Comparison of ENCODE assay signal across 12 cellular contexts in genomic region chr15:62941719-62942118, GRCh38.
DNase-seq lines count a peak whose midpoint lies in the region; ATAC-seq lines count a peak whose summit lies in the region.
"Had no signal": no experiment of that assay in that cellular context is flagged by ENCODE, and none has a peak within 500 bp of the region (broad histone marks: within the 10 kb centered on the region; RNA-seq: fewer than 3 reads in every experiment).

No MANE protein-coding gene starts in this region.

- no peaks in the 10 kb centered on the region for H3K36me3 ChIP-seq in muscle layer of colon (ENCODE audit: insufficient read depth, low read length)
- no peaks in the 10 kb centered on the region for H3K36me3 ChIP-seq in stomach smooth muscle (ENCODE audit: control insufficient read depth in 2 of 2, insufficient read depth in 2 of 2, low read length in 2 of 2)
- H3K36me3 ChIP-seq: BE2C, upper lobe of left lung had no signal

- no peak overlapping the region for H3K9ac ChIP-seq in muscle layer of colon (ENCODE audit: low read length)
- H3K9ac ChIP-seq in stomach smooth muscle (ENCODE audit: low read length in 2 of 2): no peak overlapping the region

- ATAC-seq in GM18861 (IDR thresholded peaks at IDR 0.05; ENCODE audit: unreplicated experiment): no peak
- ATAC-seq: activated CD4-positive, alpha-beta T cell treated with anti-CD3 and anti-CD28 coated beads for 36 hours had no signal

- peaks cover 29% of the 10 kb centered on the region for H3K4me1 ChIP-seq in muscle layer of colon (ENCODE audit: insufficient read depth, low read length)
- peaks cover 31% of the 10 kb centered on the region for H3K4me1 ChIP-seq in stomach smooth muscle (ENCODE audit: control insufficient read depth, insufficient read depth, low read length)

- H3K9me3 ChIP-seq in muscle layer of colon (ENCODE audit: low read length) (no peaks in the 10 kb centered on the region), stomach smooth muscle (ENCODE audit: control insufficient read depth in 2 of 2, low read length in 2 of 2) (no peaks in the 10 kb centered on the region)
- H3K9me3 ChIP-seq: BE2C, upper lobe of left lung had no signal

- DNase-seq in NCI-H226: peak; percentile 24
- peak; percentile 17 for DNase-seq in cerebellar cortex (ENCODE audit: low spot score)
- DNase-seq in AG20443 (ENCODE audit: low spot score): no peak
- DNase-seq in foreskin melanocyte: no peak
- DNase-seq in NCI-H1930 (lab: John Stamatoyannopoulos, UW): no peak
- DNase-seq: activated CD4-positive, alpha-beta T cell treated with anti-CD3 and anti-CD28 coated beads for 36 hours; stimulated activated CD4-positive, alpha-beta T cell treated with anti-CD3 and anti-CD28 coated beads, Interleukin-1b, Interleukin-23, amount 100 ng/mL, for 48 hours; upper lobe of left lung had no signal

- H3K27me3 ChIP-seq in muscle layer of colon (ENCODE audit: control insufficient read depth in 1 of 2, insufficient read depth in 2 of 2, low read length in 2 of 2) (no peaks in the 10 kb centered on the region), stomach smooth muscle (ENCODE audit: control insufficient read depth in 1 of 2, insufficient read depth in 2 of 2, low read length in 2 of 2) (no peaks in the 10 kb centered on the region)
- H3K27me3 ChIP-seq: BE2C, upper lobe of left lung had no signal

- H3K4me3 ChIP-seq in muscle layer of colon (ENCODE audit: low read depth in 1 of 2, low read length in 2 of 2) (no peak overlapping the region), stomach smooth muscle (ENCODE audit: low read length in 2 of 2) (no peak overlapping the region)
- H3K4me3 ChIP-seq: upper lobe of left lung had no signal

- peak overlapping the region; percentile 65 for H3K27ac ChIP-seq in muscle layer of colon (ENCODE audit: low read depth, low read length)
- peak overlapping the region; percentile 88 for H3K27ac ChIP-seq in stomach smooth muscle (ENCODE audit: low read length)

Comparison
In these comparisons a context has a peak if more than half of its experiments do, and no peak if none do; other contexts are left out.
1. DNase-seq: peak in NCI-H226 (single experiment) and cerebellar cortex (single experiment); none in AG20443 (single experiment), foreskin melanocyte (single experiment) and NCI-H1930 (0 of 2).